ENCODE assay signal across 10 cellular contexts in the genomic region with DNA sequence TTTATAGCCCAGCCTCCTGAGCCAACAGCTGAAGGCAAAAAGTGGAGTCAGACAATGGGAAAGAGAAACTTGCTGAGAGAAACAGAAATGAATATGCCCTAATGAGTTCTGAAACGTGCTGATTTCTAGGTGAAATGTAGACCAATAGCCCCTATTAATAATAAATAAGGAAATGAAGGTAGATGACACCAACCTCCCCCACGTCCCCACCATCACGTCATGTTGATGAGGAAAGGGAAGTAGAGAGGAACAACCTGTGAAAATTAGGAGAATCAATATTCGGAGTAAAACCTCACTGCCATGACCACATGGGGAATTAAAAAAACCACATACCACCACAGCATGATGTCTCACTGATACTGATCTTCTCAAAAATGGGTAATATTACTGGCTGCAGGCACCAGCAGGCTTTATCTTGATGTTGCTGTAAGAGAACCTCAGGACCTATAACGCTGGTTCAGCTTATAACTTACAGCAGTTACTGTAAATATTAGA.
DNase-seq lines count a peak whose midpoint lies in the region; ATAC-seq and FAIRE-seq lines count a peak whose summit lies in the region.
"Had no signal": no experiment of that assay in that cellular context is flagged by ENCODE, and none has a peak within 500 bp of the region (broad histone marks: within the 10 kb centered on the region; RNA-seq: fewer than 3 reads in every experiment).

No MANE protein-coding gene starts in this region.

- no peaks in the 10 kb centered on the region for H3K4me1 ChIP-seq in small intestine (ENCODE audit: control insufficient read depth in 2 of 2, insufficient read depth in 1 of 2, low read depth in 1 of 2, low read length in 1 of 2)

- DNase-seq in activated CD4-positive, alpha-beta T cell treated with anti-CD3 and anti-CD28 coated beads, Interleukin-2, amount 50 U/mL, for 24 hours (ENCODE audit: low read depth in 1 of 2, low spot score in 1 of 2) = peak; percentile 15 to 30
- peak; percentile 61 for DNase-seq in small intestine
- DNase-seq in SHP77 (lab: John Stamatoyannopoulos, UW) = no peak
- no peak for DNase-seq in ureter (ENCODE audit: low spot score)
- no peak for DNase-seq in NCI-H69 (lab: John Stamatoyannopoulos, UW)

- no peak overlapping the region for H3K4me3 ChIP-seq in small intestine (ENCODE audit: low read depth in 1 of 2, low read length in 2 of 2)
- H3K4me3 ChIP-seq: skin epidermis had no signal

- FAIRE-seq in small intestine (lab: Jason Lieb, UNC) = no peak

- H3K36me3 ChIP-seq in small intestine (ENCODE audit: control insufficient read depth in 2 of 2, insufficient read depth in 2 of 2, low read length in 2 of 2) = no peaks in the 10 kb centered on the region

- H3K27me3 ChIP-seq in small intestine (ENCODE audit: control insufficient read depth in 2 of 2, insufficient read depth in 2 of 2, low read length in 2 of 2) = no peaks in the 10 kb centered on the region

- 59 to 77% (median 70%) methylated on average over 5 of the region's 5 CpGs for WGBS in small intestine, 3 donors

- H3K9me3 ChIP-seq in small intestine (ENCODE audit: control insufficient read depth, low read depth) = no peaks in the 10 kb centered on the region

- ATAC-seq in GM19043 (IDR thresholded peaks at IDR 0.05; ENCODE audit: low read depth, unreplicated experiment) = peak; percentile 46
- ATAC-seq in HG03196 (IDR thresholded peaks at IDR 0.05; ENCODE audit: unreplicated experiment) = peak; percentile 67
- no peak for ATAC-seq in GM19035 (IDR thresholded peaks at IDR 0.05; ENCODE audit: unreplicated experiment)

- H3K27ac ChIP-seq in small intestine (ENCODE audit: low read depth in 1 of 2, low read length in 1 of 2) = no peak overlapping the region
- H3K27ac ChIP-seq: HL-60 had no signal

Comparison
In these comparisons a context has a peak if more than half of its experiments do, and no peak if none do; other contexts are left out.
1. DNase-seq: peak in activated CD4-positive, alpha-beta T cell treated with anti-CD3 and anti-CD28 coated beads, Interleukin-2, amount 50 U/mL, for 24 hours (2 of 2) and small intestine (single experiment); none in SHP77 (0 of 2), ureter (single experiment) and NCI-H69 (single experiment).